Comparison of ENCODE assay signal across 8 cellular contexts in the genomic region with DNA sequence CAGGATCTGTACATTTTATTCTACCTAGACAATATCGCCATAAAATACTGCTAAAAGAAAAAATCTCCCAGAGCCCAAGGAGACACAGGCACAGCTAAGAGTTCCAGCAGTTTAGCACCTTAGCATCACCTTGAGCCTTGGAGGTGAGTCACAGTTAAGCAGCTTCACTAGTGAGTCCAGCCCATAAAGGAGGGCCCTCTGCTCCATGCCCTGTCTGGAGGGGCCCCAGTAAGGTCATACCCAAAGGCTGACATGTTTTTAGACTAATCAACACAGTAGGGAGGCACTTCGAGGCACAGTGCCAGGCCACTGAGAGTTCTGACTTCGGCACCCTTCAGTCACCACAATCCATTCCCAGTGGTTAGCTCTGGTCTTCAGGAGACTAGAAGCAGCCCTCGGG. TPM values are rescaled to one million over a fixed set of nuclear protein-coding genes. Genes with fewer than 3 reads are reported as not detected.
"Had no signal": no experiment of that assay in that cellular context is flagged by ENCODE, and none has a peak within 500 bp of the region (broad histone marks: within the 10 kb centered on the region; RNA-seq: fewer than 3 reads in every experiment).

No MANE protein-coding gene starts in this region.

RNA-seq across cellular contexts. Expression of gene LGALS9B, which starts 2.6 kb away (rescaled TPM):
- total RNA-seq: activated CD4-positive, alpha-beta memory T cell treated with anti-CD3 and anti-CD28 coated beads, Interleukin-2, amount 10 ng/mL, durations not matched to agents 7 days and 5 days; activated CD4-positive, alpha-beta T cell treated with anti-CD3 and anti-CD28 coated beads for 36 hours; activated T-helper 2 cell treated with anti-CD3 and anti-CD28 coated beads, Interferon-gamma antibody, Interleukin-2, Interleukin-4, amounts not matched to agents 10 μg/mL and 5 μg/mL and 100 μg/mL, durations not matched to agents 14 hours and 24 hours and 36 hours; ascending aorta; cardiac muscle cell; T-helper 1 cell treated with Interleukin-12 subunit alpha and Interleukin-12 subunit beta and Interleukin-4 antibody, amounts not matched to agents 30 ng/mL and 1 ng/mL, for 36 hours; T-helper 17 cell; WTC11 had no signal
- polyA plus RNA-seq: cardiac muscle cell had no signal
